In genomic region chr9:94165592-94166236, GRCh38 we compare ENCODE assay signal across 1 cellular context.
TF ChIP-seq lines count a peak whose summit lies in the region.

No MANE protein-coding gene starts in this region.

TF ChIP-seq in GM23338, 12 proteins besides CTCF, POLR2A, EP300 and RAD21 (continued from another document):
- TF ChIP-seq ZNF462 (CRISPR knock-in tag; IDR thresholded peaks at IDR 0.05), result no peak
